Comparison of ENCODE assay signal across 14 cellular contexts in genomic region chr1:214008347-214008746, GRCh38. TPM values are rescaled to one million over a fixed set of nuclear protein-coding genes. Genes with fewer than 3 reads are reported as not detected.
DNase-seq lines count a peak whose midpoint lies in the region; ATAC-seq and TF ChIP-seq lines count a peak whose summit lies in the region.
"Had no signal": no experiment of that assay in that cellular context is flagged by ENCODE, and none has a peak within 500 bp of the region (broad histone marks: within the 10 kb centered on the region; RNA-seq: fewer than 3 reads in every experiment).

No MANE protein-coding gene starts in this region.

- H3F3A ChIP-seq in neural progenitor cell (ENCODE audit: low read depth), result peaks cover 12% of the 10 kb centered on the region

- no peak overlapping the region for H2AFZ ChIP-seq in neural progenitor cell (replicated peaks)

- H4K20me1 ChIP-seq in neural progenitor cell (ENCODE audit: low read depth), result no peaks in the 10 kb centered on the region

- H3K36me3 Mint-ChIP-seq in neural progenitor cell, result peaks cover 13% of the 10 kb centered on the region
- H3K36me3 Mint-ChIP-seq in activated T-cell treated with anti-CD3 and anti-CD28 coated beads, Interleukin-2, amount 50 U/mL, for 4 hours (ENCODE audit: insufficient read depth), result no peaks in the 10 kb centered on the region
- H3K36me3 Mint-ChIP-seq: CD4-positive, alpha-beta memory T cell had no signal

- H3K27ac ChIP-seq in WERI-Rb-1 (peak overlapping the region; percentile 6; the same call in 1 of the 2 replicates), caudate nucleus (ENCODE audit: low read depth, low read length) (peak overlapping the region; percentile 65), esophagus muscularis mucosa (replicated peaks in 1 of 4) (no peak overlapping the region), neural progenitor cell (no peak overlapping the region)
- H3K27ac ChIP-seq: C4-2B had no signal

- H3K9me3 Mint-ChIP-seq in neural progenitor cell, result no peaks in the 10 kb centered on the region
- no peaks in the 10 kb centered on the region for H3K9me3 Mint-ChIP-seq in activated T-cell treated with anti-CD3 and anti-CD28 coated beads, Interleukin-2, amount 50 U/mL, for 4 hours

- H3K79me2 ChIP-seq in neural progenitor cell (ENCODE audit: low read depth), result no peaks in the 10 kb centered on the region

- in situ Hi-C loops in ACHN (cut with HindIII; ENCODE audit: low pct_ligation_motif_present, low pct_unique_long_range_greater_than_20kb, low sequenced_read_pairs), result no loop called here

- 85% methylated on average over 3 of the region's 3 CpGs for WGBS in esophagus muscularis mucosa

- ATAC-seq in activated T-cell treated with anti-CD3 and anti-CD28 coated beads, Interleukin-2, amount 50 U/mL, for 4 hours, result no peak
- ATAC-seq: HCT116 had no signal

- H3K4me1 ChIP-seq in esophagus muscularis mucosa (peaks cover 0 to 18% (median 0%) of the 10 kb centered on the region in 4 donors), neural progenitor cell (peaks cover 17% of the 10 kb centered on the region)

- no peak for TF ChIP-seq POLR2A in esophagus muscularis mucosa (IDR thresholded peaks at IDR 0.05; ENCODE audit: low read depth)

- no peak overlapping the region for H3K9ac ChIP-seq in neural progenitor cell

- H3K27me3 ChIP-seq in WERI-Rb-1 (ENCODE audit: insufficient read depth, low read depth, severe bottlenecking) (no peaks in the 10 kb centered on the region), esophagus muscularis mucosa (peaks cover 0 to 12% (median 0%) of the 10 kb centered on the region in 4 donors), neural progenitor cell (no peaks in the 10 kb centered on the region)
- H3K27me3 ChIP-seq: BE2C had no signal

- H3K4me3 ChIP-seq in WERI-Rb-1 (ENCODE audit: low read depth, low read length) (no peak overlapping the region), esophagus muscularis mucosa (no peak overlapping the region), neural progenitor cell (peak overlapping the region; percentile 0)

- peaks cover 13% of the 10 kb centered on the region for H3K36me3 ChIP-seq in WERI-Rb-1
- peaks cover 0 to 9% (median 0%) of the 10 kb centered on the region in 4 donors for H3K36me3 ChIP-seq in esophagus muscularis mucosa
- H3K36me3 ChIP-seq in neural progenitor cell, result no peaks in the 10 kb centered on the region

- no peak overlapping the region for H3K27ac Mint-ChIP-seq in neural progenitor cell
- H3K27ac Mint-ChIP-seq: CD4-positive, alpha-beta memory T cell had no signal

- peak overlapping the region; percentile 52 for H3K4me3 Mint-ChIP-seq in neural progenitor cell
- H3K4me3 Mint-ChIP-seq in activated T-cell treated with anti-CD3 and anti-CD28 coated beads, Interleukin-2, amount 50 U/mL, for 4 hours, result no peak overlapping the region
- H3K4me3 Mint-ChIP-seq: CD4-positive, alpha-beta memory T cell had no signal

- H3K27me3 Mint-ChIP-seq in neural progenitor cell (ENCODE audit: insufficient read depth, low read depth), result peaks cover 2% of the 10 kb centered on the region
- H3K27me3 Mint-ChIP-seq in activated T-cell treated with anti-CD3 and anti-CD28 coated beads, Interleukin-2, amount 50 U/mL, for 4 hours (ENCODE audit: low read depth), result peaks cover 4% of the 10 kb centered on the region

- TF ChIP-seq CTCF in WERI-Rb-1 (IDR thresholded peaks at IDR 0.05; ENCODE audit: low read depth, low read length) (no peak), esophagus muscularis mucosa (IDR thresholded peaks at IDR 0.05) (no peak), neural progenitor cell (IDR thresholded peaks at IDR 0.05) (no peak)

- H3K4me2 ChIP-seq in neural progenitor cell, result peak overlapping the region; percentile 56

- intact Hi-C loops in esophagus muscularis mucosa (cut with DNase I), result no loop called here

- TF ChIP-seq EP300 in esophagus muscularis mucosa (IDR thresholded peaks at IDR 0.05), result no peak

- peaks cover 22% of the 10 kb centered on the region for H3K4me1 Mint-ChIP-seq in neural progenitor cell
- no peaks in the 10 kb centered on the region for H3K4me1 Mint-ChIP-seq in activated T-cell treated with anti-CD3 and anti-CD28 coated beads, Interleukin-2, amount 50 U/mL, for 4 hours (ENCODE audit: low read depth)
- H3K4me1 Mint-ChIP-seq: CD4-positive, alpha-beta memory T cell had no signal

- no peaks in the 10 kb centered on the region for H3K9me3 ChIP-seq in WERI-Rb-1 (ENCODE audit: severe bottlenecking)
- H3K9me3 ChIP-seq in esophagus muscularis mucosa, result no peaks in the 10 kb centered on the region
- H3K9me3 ChIP-seq in neural progenitor cell (ENCODE audit: low read depth), result no peaks in the 10 kb centered on the region
- H3K9me3 ChIP-seq: BE2C had no signal

- DNase-seq in WERI-Rb-1 (no peak), caudate nucleus (lab: John Stamatoyannopoulos, UW) (no peak), esophagus muscularis mucosa (ENCODE audit: extremely low spot score) (peak; percentile 64), neural progenitor cell (ENCODE audit: low spot score) (no peak), ACHN (no peak), DMS 273 treated with DMSO at 0.1 percent for 48 hours (lab: John Stamatoyannopoulos, UW) (no peak)
- no peak for DNase-seq in activated T-cell treated with anti-CD3 and anti-CD28 coated beads, Interleukin-2, amount 50 U/mL, for 4 hours
- DNase-seq: BE2C; CD4-positive, alpha-beta memory T cell; COR-L47; DMS53; GF-D8 had no signal

RNA-seq across cellular contexts. Expression of gene PROX1, which starts 20.6 kb away (rescaled TPM):
- total RNA-seq in esophagus muscularis mucosa (1 to 10 TPM; 2.0 to 5.3 (median 2.5) TPM), neural progenitor cell (ENCODE audit: low replicate concordance) (1.3 and 5.0 TPM in 2 replicates)
- total RNA-seq in activated T-cell treated with anti-CD3 and anti-CD28 coated beads, Interleukin-2, amount 50 U/mL, for 4 hours, result under 1 TPM; 0.03 to 0.13 (median 0.08) TPM
- total RNA-seq: CD4-positive, alpha-beta memory T cell had no signal

Comparison
In these comparisons a context has a peak if more than half of its experiments do, and no peak if none do; other contexts are left out.
1. H3K27ac ChIP-seq: peak in WERI-Rb-1 (single experiment) and caudate nucleus (single experiment); none in esophagus muscularis mucosa (0 of 4) and neural progenitor cell (single experiment).